ENCODE assay signal across 8 cellular contexts in genomic region chr10:104297697-104298660, GRCh38. TPM values are rescaled to one million over a fixed set of nuclear protein-coding genes. Genes with fewer than 3 reads are reported as not detected.
DNase-seq lines count a peak whose midpoint lies in the region; ATAC-seq, FAIRE-seq and TF ChIP-seq lines count a peak whose summit lies in the region.

No MANE protein-coding gene starts in this region.

- WGBS in A549 (ENCODE audit: missing lambda C conversion rate), result 52% methylated on average over 17 of the region's 17 CpGs
- WGBS in right cardiac atrium, result 52% methylated on average over 17 of the region's 17 CpGs

- peaks cover 7% of the 10 kb centered on the region; the same call in 1 of the 3 replicates for H3K4me1 ChIP-seq in A549
- H3K4me1 ChIP-seq in right cardiac atrium (ENCODE audit: control insufficient read depth, insufficient read depth, low read length), result peaks cover 17% of the 10 kb centered on the region

- no peak for TF ChIP-seq EP300 in A549 (IDR thresholded peaks at IDR 0.05)

- H3K4me3 ChIP-seq in A549 (no peak overlapping the region), right cardiac atrium (ENCODE audit: low read length) (no peak overlapping the region)

- TF ChIP-seq POLR2A in A549 (IDR thresholded peaks at IDR 0.05; ENCODE audit: low read length), result no peak

- H3K27ac ChIP-seq in A549 (no peak overlapping the region), right cardiac atrium (ENCODE audit: low read length) (peak overlapping the region; percentile 61)

- H3K27me3 ChIP-seq in right cardiac atrium (ENCODE audit: control insufficient read depth, insufficient read depth), result no peaks in the 10 kb centered on the region

- no peaks in the 10 kb centered on the region for H3K9me3 ChIP-seq in A549
- no peaks in the 10 kb centered on the region for H3K9me3 ChIP-seq in right cardiac atrium (ENCODE audit: control insufficient read depth, low read length)

- no peak for FAIRE-seq in A549 (lab: Jason Lieb, UNC)

- DNase-seq in A549 (ENCODE audit: low read depth in 1 of 2, low spot score in 1 of 2) (peak in 1 of 2 experiments; percentile 24), right cardiac atrium (peak; percentile 39 to 65 (median 63)), mesenteric fat pad (ENCODE audit: low spot score) (no peak), NCI-H510A (lab: John Stamatoyannopoulos, UW) (no peak)
- DNase-seq in activated CD4-positive, alpha-beta T cell treated with anti-CD3 and anti-CD28 coated beads, Interleukin-2, amount 50 U/mL, for 48 hours, result peak; percentile 42 to 57

- CTCF ChIA-PET in A549 (lab: Yijun Ruan, JAX), result interaction anchor here (0.8 to 12.7 kb wide), 9 partner anchors 14 to 323 kb away, joined by 3 to 339 read pairs (median 14); partner anchors contain the start of genes CFAP58 and ITPRIP

- no peak for TF ChIP-seq RAD21 in A549 (conservative IDR thresholded peaks at IDR 0.05 in 1 of 2, IDR thresholded peaks at IDR 0.05 in 1 of 2)

- intact Hi-C loops in right cardiac atrium (cut with DNase I), result loop anchor here in 1 of 4 donors (5.0 kb wide), 1 partner anchor 39 kb away; the partner anchor contains the start of gene ITPRIP

- TF ChIP-seq CTCF in A549 (IDR thresholded peaks at IDR 0.05), result peak; percentile 18; the same call in 2 of the 3 replicates

- POLR2A ChIA-PET in A549 (lab: Yijun Ruan, JAX), result no interaction called here

- no peak overlapping the region for H3K4me2 ChIP-seq in A549

- ATAC-seq in A549 (peak in 1 of 2 experiments; percentile 60; a peak in 3 of 6 replicates), GM18868 (IDR thresholded peaks at IDR 0.05; ENCODE audit: unreplicated experiment) (peak; percentile 57), right cardiac atrium (no peak), HG02588 (IDR thresholded peaks at IDR 0.05; ENCODE audit: unreplicated experiment) (no peak), HG03571 (IDR thresholded peaks at IDR 0.05; ENCODE audit: unreplicated experiment) (no peak)

TF ChIP-seq in A549, 52 proteins besides CTCF, POLR2A, EP300 and RAD21:
- TF ChIP-seq POLR2AphosphoS2 (conservative IDR thresholded peaks at IDR 0.05; ENCODE audit: low read length) (no peak), ATOH8 (CRISPR knock-in tag; IDR thresholded peaks at IDR 0.05; ENCODE audit: low read depth) (no peak), TFCP2L1 (CRISPR knock-in tag; IDR thresholded peaks at IDR 0.05) (no peak), MAX (IDR thresholded peaks at IDR 0.05) (no peak), CBX8 (IDR thresholded peaks at IDR 0.05) (no peak)

RNA-seq across cellular contexts. Expression of gene GSTO2, which starts 29.0 kb away (rescaled TPM):
- polyA plus RNA-seq in A549 (2011; rRNA removed), result 5.7 and 6.3 TPM in 2 replicates
- polyA plus RNA-seq in A549 (2012; cell fraction: cytosol; rRNA removed), result 1.7 and 2.1 TPM in 2 replicates
- 0.80 and 3.0 TPM in 2 replicates for polyA plus RNA-seq in A549 (2012; cell fraction: nucleus; rRNA removed)
- 1.3 to 1.9 TPM (median 1.8 TPM) in 3 replicates for polyA plus RNA-seq in A549 (2017; fragmentation: RNase III; extraction: RNeasy Plus Mini Kit Qiagen cat#74134 plus additional on column Dnase treatment)
- polyA minus RNA-seq in A549 (2011; rRNA and poly(A)+ RNA removed), result 1.6 and 2.8 TPM in 2 replicates
- 1 to 10 TPM in 1 of 4 donors, under 1 TPM in 3; 0.37 to 1.1 (median 0.72) TPM for total RNA-seq in right cardiac atrium
- 0.43 TPM for polyA plus RNA-seq in right cardiac atrium
- total RNA-seq in mesenteric fat pad, result 0.45 TPM

RNA-seq across cellular contexts. Expression of gene ITPRIP, which starts 40.3 kb away (rescaled TPM):
- polyA plus RNA-seq in A549 (2011; rRNA removed) (14.8 and 17.4 TPM in 2 replicates), A549 (2017; fragmentation: RNase III; extraction: RNeasy Plus Mini Kit Qiagen cat#74134 plus additional on column Dnase treatment) (18.3 to 21.0 TPM (median 19.8 TPM) in 3 replicates), right cardiac atrium (44.8 TPM)
- polyA plus RNA-seq in A549 (2012; cell fraction: cytosol; rRNA removed), result 8.0 and 12.1 TPM in 2 replicates
- 17.9 and 19.4 TPM in 2 replicates for polyA plus RNA-seq in A549 (2012; cell fraction: nucleus; rRNA removed)
- 20.6 and 23.2 TPM in 2 replicates for polyA minus RNA-seq in A549 (2011; rRNA and poly(A)+ RNA removed)
- total RNA-seq in right cardiac atrium (10 to 100 TPM; 29.1 to 83.3 (median 41.9) TPM), mesenteric fat pad (48.3 TPM)

RNA-seq across cellular contexts. Expression of gene GSTO1, which starts 43.3 kb away (rescaled TPM):
- polyA plus RNA-seq in A549 (2011; rRNA removed) (172 and 204 TPM in 2 replicates), A549 (2017; fragmentation: RNase III; extraction: RNeasy Plus Mini Kit Qiagen cat#74134 plus additional on column Dnase treatment) (152 to 163 TPM (median 156 TPM) in 3 replicates), right cardiac atrium (351 TPM)
- 97.9 and 112 TPM in 2 replicates for polyA plus RNA-seq in A549 (2012; cell fraction: cytosol; rRNA removed)
- polyA plus RNA-seq in A549 (2012; cell fraction: nucleus; rRNA removed), result 33.3 and 54.1 TPM in 2 replicates
- 23.8 TPM in 2 replicates for polyA minus RNA-seq in A549 (2011; rRNA and poly(A)+ RNA removed)
- total RNA-seq in right cardiac atrium (100 to 1,000 TPM; 164 to 220 (median 198) TPM), mesenteric fat pad (106 TPM)

RNA-seq across cellular contexts. Expression of gene CFAP58, which starts 55.7 kb away (rescaled TPM):
- polyA plus RNA-seq in A549 (2011; rRNA removed), result 0.16 and 0.22 TPM in 2 replicates
- polyA plus RNA-seq in A549 (2012; cell fraction: cytosol; rRNA removed), result 0.03 and 0.12 TPM in 2 replicates
- 0.07 TPM in 1 of 2 replicates, not detected in the other for polyA plus RNA-seq in A549 (2012; cell fraction: nucleus; rRNA removed)
- 0.17 to 0.32 TPM (median 0.25 TPM) in 3 replicates for polyA plus RNA-seq in A549 (2017; fragmentation: RNase III; extraction: RNeasy Plus Mini Kit Qiagen cat#74134 plus additional on column Dnase treatment)
- polyA minus RNA-seq in A549 (2011; rRNA and poly(A)+ RNA removed), result 0.50 TPM in 1 of 2 replicates, not detected in the other
- 1 to 10 TPM; 2.9 to 5.4 (median 3.4) TPM for total RNA-seq in right cardiac atrium
- 2.9 TPM for polyA plus RNA-seq in right cardiac atrium
- 0.64 TPM for total RNA-seq in mesenteric fat pad

Comparison
In these comparisons a context has a peak if more than half of its experiments do, and no peak if none do; other contexts are left out.
1. DNase-seq: peak in activated CD4-positive, alpha-beta T cell treated with anti-CD3 and anti-CD28 coated beads, Interleukin-2, amount 50 U/mL, for 48 hours (2 of 2) and right cardiac atrium (3 of 3); none in mesenteric fat pad (single experiment) and NCI-H510A (single experiment).